1 cellular context compared by ENCODE assay signal in genomic region chr14:33950320-33951182, GRCh38.
TF ChIP-seq lines count a peak whose summit lies in the region.

EGLN3 (minus strand) TSS chr14:33951074; CDS start chr14:33950752, 322 bp downstream.

TF ChIP-seq in HepG2, 621 proteins besides CTCF, POLR2A, EP300 and RAD21 (continued from another document and continues in another):
- TF ChIP-seq ZBTB4 (CRISPR knock-in tag; IDR thresholded peaks at IDR 0.05; ENCODE audit: borderline replicate concordance) (0 out of 2 replicates have a peak, but pooled peaks have one; percentile 86), NFYC (CRISPR knock-in tag; IDR thresholded peaks at IDR 0.05) (no peak), ZNF326 (CRISPR knock-in tag; IDR thresholded peaks at IDR 0.05; ENCODE audit: borderline replicate concordance) (no peak), HOXD1 (CRISPR knock-in tag; IDR thresholded peaks at IDR 0.05) (peak; percentile 83), ZNF7 (CRISPR knock-in tag; IDR thresholded peaks at IDR 0.05) (no peak), CCDC6 (CRISPR knock-in tag; IDR thresholded peaks at IDR 0.05) (peak; percentile 42; the same call in 1 of the 2 replicates), LBX2 (CRISPR knock-in tag; IDR thresholded peaks at IDR 0.05; ENCODE audit: borderline replicate concordance) (no peak), SNAPC2 (CRISPR knock-in tag; IDR thresholded peaks at IDR 0.05) (no peak), ZBTB21 (CRISPR knock-in tag; IDR thresholded peaks at IDR 0.05) (no peak), RFX1 (IDR thresholded peaks at IDR 0.05) (peak; percentile 13; the same call in 1 of the 2 replicates), MED1 (CRISPR knock-in tag; IDR thresholded peaks at IDR 0.05) (peak; percentile 70), ZNF280D (CRISPR knock-in tag; IDR thresholded peaks at IDR 0.05) (no peak), ZBTB39 (CRISPR knock-in tag; IDR thresholded peaks at IDR 0.05) (no peak; the same call in 1 of the 2 replicates), SRSF9 (IDR thresholded peaks at IDR 0.05; ENCODE audit: borderline replicate concordance, insufficient read depth, low read depth, low read length, poor library complexity, severe bottlenecking) (no peak), MTA1 (CRISPR knock-in tag; IDR thresholded peaks at IDR 0.05; ENCODE audit: borderline replicate concordance) (peak; percentile 66; the same call in 1 of the 2 replicates), ZBTB26 (CRISPR knock-in tag; IDR thresholded peaks at IDR 0.05; ENCODE audit: borderline replicate concordance) (0 out of 2 replicates have a peak, but pooled peaks have one; percentile 53), ZNF619 (CRISPR knock-in tag; IDR thresholded peaks at IDR 0.05) (no peak; the same call in 1 of the 2 replicates), U2AF2 (IDR thresholded peaks at IDR 0.05; ENCODE audit: low read depth, low read length) (no peak), ZNF160 (CRISPR knock-in tag; IDR thresholded peaks at IDR 0.05) (peak; percentile 88), ZNF674 (CRISPR knock-in tag; IDR thresholded peaks at IDR 0.05; ENCODE audit: low read depth) (0 out of 2 replicates have a peak, but pooled peaks have one; percentile 65), ELF1 (CRISPR knock-in tag; IDR thresholded peaks at IDR 0.05) (no peak), THAP11 (CRISPR knock-in tag; IDR thresholded peaks at IDR 0.05) (peak; percentile 62), GTF3A (CRISPR knock-in tag; conservative IDR thresholded peaks at IDR 0.05) (no peak), CREBL2 (CRISPR knock-in tag; IDR thresholded peaks at IDR 0.05; ENCODE audit: borderline replicate concordance) (no peak), ZNF143 (CRISPR knock-in tag; IDR thresholded peaks at IDR 0.05) (peak; percentile 44; the same call in 1 of the 2 replicates), ZBTB3 (CRISPR knock-in tag; IDR thresholded peaks at IDR 0.05; ENCODE audit: borderline replicate concordance, low read depth) (no peak), HHEX (CRISPR knock-in tag; IDR thresholded peaks at IDR 0.05) (no peak), HDAC2 (CRISPR knock-in tag; IDR thresholded peaks at IDR 0.05) (peak; percentile 35; the same call in 1 of the 2 replicates), MTERF4 (CRISPR knock-in tag; IDR thresholded peaks at IDR 0.05) (peak; percentile 96), STAT6 (CRISPR knock-in tag; IDR thresholded peaks at IDR 0.05; ENCODE audit: borderline replicate concordance) (no peak), YY1 (IDR thresholded peaks at IDR 0.05; ENCODE audit: insufficient read depth, insufficient replicate concordance, low read depth, low read length) (peak; percentile 66), MAFF (IDR thresholded peaks at IDR 0.05; ENCODE audit: low read depth, low read length) (no peak), ZNF577 (CRISPR knock-in tag; IDR thresholded peaks at IDR 0.05; ENCODE audit: borderline replicate concordance, low read depth) (no peak), REPIN1 (CRISPR knock-in tag; IDR thresholded peaks at IDR 0.05; ENCODE audit: borderline replicate concordance, low read depth) (0 out of 2 replicates have a peak, but pooled peaks have one; percentile 16), ARID5B (CRISPR knock-in tag; IDR thresholded peaks at IDR 0.05) (peak; percentile 62), CEBPB (IDR thresholded peaks at IDR 0.05; ENCODE audit: borderline replicate concordance, low read depth, low read length) (no peak), AGO1 (IDR thresholded peaks at IDR 0.05; ENCODE audit: low read depth, low read length, poor library complexity, severe bottlenecking) (peak; percentile 60), ZNF614 (CRISPR knock-in tag; IDR thresholded peaks at IDR 0.05; ENCODE audit: borderline replicate concordance) (no peak), STAG1 (CRISPR knock-in tag; IDR thresholded peaks at IDR 0.05) (peak; percentile 22; the same call in 1 of the 2 replicates), ZBTB8A (CRISPR knock-in tag; IDR thresholded peaks at IDR 0.05; ENCODE audit: borderline replicate concordance, low read depth) (no peak), NRL (CRISPR knock-in tag; IDR thresholded peaks at IDR 0.05; ENCODE audit: borderline replicate concordance) (peak; percentile 60; the same call in 1 of the 2 replicates), ZNF572 (CRISPR knock-in tag; IDR thresholded peaks at IDR 0.05) (peak; percentile 66), HDAC1 (CRISPR knock-in tag; IDR thresholded peaks at IDR 0.05) (peak; percentile 37; the same call in 1 of the 2 replicates), ZSCAN29 (CRISPR knock-in tag; conservative IDR thresholded peaks at IDR 0.05) (no peak)
